Comparison of ENCODE assay signal across 10 cellular contexts in the genomic region with DNA sequence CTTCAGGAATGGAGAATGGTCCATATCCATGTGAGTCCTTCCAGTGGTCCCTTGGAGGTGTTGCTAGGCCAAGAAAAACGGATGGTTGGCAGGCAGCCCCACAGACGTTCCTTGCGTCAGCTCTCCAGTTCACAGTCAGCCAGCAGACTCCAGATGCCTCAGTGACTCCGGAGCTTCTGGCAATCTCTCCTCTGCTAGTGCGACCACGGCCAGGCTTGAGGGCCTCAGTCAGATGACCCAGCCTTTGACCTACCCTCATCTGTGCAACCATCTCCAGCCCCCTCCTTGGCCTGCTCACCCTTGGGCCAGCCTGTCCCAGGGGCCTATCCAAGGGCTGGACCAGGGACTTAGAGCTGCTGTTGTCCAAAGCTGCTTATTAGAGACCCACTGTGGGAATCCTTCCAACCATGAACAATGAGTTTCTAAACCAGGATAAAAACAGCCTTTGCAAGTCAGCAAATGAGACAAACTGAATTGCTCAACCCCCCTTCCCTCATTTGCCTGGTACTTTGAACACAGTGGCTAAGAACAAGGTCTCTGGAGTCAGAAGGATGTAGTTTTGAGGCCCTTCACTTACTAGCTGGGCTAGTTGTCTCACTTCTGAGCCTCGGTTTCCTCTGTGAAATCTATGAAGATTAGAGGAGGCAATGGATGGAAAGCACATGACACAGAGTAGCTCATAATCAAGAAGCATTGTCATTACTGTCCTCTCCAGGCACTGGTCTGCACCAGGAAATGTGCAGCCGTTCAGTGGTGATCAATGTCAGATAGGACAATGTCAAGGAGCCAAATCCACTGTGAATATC. TPM values are rescaled to one million over a fixed set of nuclear protein-coding genes. Genes with fewer than 3 reads are reported as not detected.
DNase-seq lines count a peak whose midpoint lies in the region; ATAC-seq and TF ChIP-seq lines count a peak whose summit lies in the region.
"Had no signal": no experiment of that assay in that cellular context is flagged by ENCODE, and none has a peak within 500 bp of the region (broad histone marks: within the 10 kb centered on the region; RNA-seq: fewer than 3 reads in every experiment).

No MANE protein-coding gene starts in this region.

- H3K9ac ChIP-seq in GM23248: no peak overlapping the region

- H3K27me3 ChIP-seq in GM23248 (replicated peaks; ENCODE audit: insufficient read depth) (no peaks in the 10 kb centered on the region), gastrocnemius medialis (no peaks in the 10 kb centered on the region), SJCRH30 (no peaks in the 10 kb centered on the region)

- peak overlapping the region; percentile 63 for H3K27ac Mint-ChIP-seq in chondrocyte (ENCODE audit: unreplicated experiment)
- H3K27ac Mint-ChIP-seq: activated T-cell treated with anti-CD3 and anti-CD28 coated beads, Interleukin-2, amount 50 U/mL, for 72 hours had no signal

- no peaks in the 10 kb centered on the region for H3K9me2 ChIP-seq in GM23248 (ENCODE audit: insufficient read depth)

- H4K20me1 ChIP-seq in GM23248 (ENCODE audit: insufficient read depth): no peaks in the 10 kb centered on the region

- in situ Hi-C loops in GM23248 (cut with MboI): no loop called here
- in situ Hi-C loops in gastrocnemius medialis (cut with MboI; ENCODE audit: low sequenced_read_pairs in 4 of 4): no loop called here

- WGBS in GM23248 (ENCODE audit: low coverage in 1 of 2, low lambda C conversion rate in 2 of 2, missing lambda C conversion rate in 2 of 2), 2 experiments: 14 to 20% methylated on average over 8 of the region's 8 CpGs

- H3K4me3 Mint-ChIP-seq in chondrocyte (ENCODE audit: unreplicated experiment): no peak overlapping the region
- H3K4me3 Mint-ChIP-seq: activated T-cell treated with anti-CD3 and anti-CD28 coated beads, Interleukin-2, amount 50 U/mL, for 72 hours had no signal

- H3F3A ChIP-seq in GM23248 (ENCODE audit: insufficient read depth): no peaks in the 10 kb centered on the region

- no peaks in the 10 kb centered on the region for H3K79me2 ChIP-seq in GM23248 (ENCODE audit: insufficient read depth)

- no peak for TF ChIP-seq POLR2A in gastrocnemius medialis (IDR thresholded peaks at IDR 0.05)

- ATAC-seq in left lobe of liver (peak; percentile 52), gastrocnemius medialis (peak; percentile 59 to 69), HG03469 (IDR thresholded peaks at IDR 0.05; ENCODE audit: unreplicated experiment) (no peak)
- ATAC-seq: activated T-cell treated with anti-CD3 and anti-CD28 coated beads, Interleukin-2, amount 50 U/mL, for 72 hours had no signal

- H3K4me2 ChIP-seq in GM23248 (ENCODE audit: unreplicated experiment): no peak overlapping the region

- H2AFZ ChIP-seq in GM23248: no peak overlapping the region

- no peak overlapping the region for H3K4me3 ChIP-seq in GM23248
- no peak overlapping the region for H3K4me3 ChIP-seq in gastrocnemius medialis
- no peak overlapping the region for H3K4me3 ChIP-seq in SJCRH30

- H3K4me1 Mint-ChIP-seq in chondrocyte (ENCODE audit: low read depth): peaks cover 12% of the 10 kb centered on the region

- DNase-seq in GM23248 (peak; percentile 48), chondrocyte (ENCODE audit: low spot score) (no peak), left lobe of liver (ENCODE audit: low spot score) (no peak), gastrocnemius medialis (peak; percentile 54 to 60), SJCRH30 (no peak), hepatic stellate cell (ENCODE audit: low spot score) (no peak), NCI-H1092 treated with DMSO at 0.1 percent for 48 hours (lab: John Stamatoyannopoulos, UW) (no peak)
- DNase-seq: activated T-cell treated with anti-CD3 and anti-CD28 coated beads, Interleukin-2, amount 50 U/mL, for 72 hours; DMS53 had no signal

- peaks cover 5% of the 10 kb centered on the region for H3K9me3 Mint-ChIP-seq in chondrocyte (ENCODE audit: low read depth)

- H3K27ac ChIP-seq in GM23248: 0 out of 2 replicates have a peak overlapping the region, but pooled peaks have one; percentile 8
- H3K27ac ChIP-seq in gastrocnemius medialis: peak overlapping the region; percentile 19 to 65 (median 42)
- no peak overlapping the region for H3K27ac ChIP-seq in SJCRH30

- no peaks in the 10 kb centered on the region for H3K27me3 Mint-ChIP-seq in chondrocyte (ENCODE audit: low read depth)

- peaks cover 19% of the 10 kb centered on the region for H3K36me3 Mint-ChIP-seq in chondrocyte (ENCODE audit: low read depth)

- H3K36me3 ChIP-seq in GM23248 (ENCODE audit: low read depth) (peaks cover 6% of the 10 kb centered on the region), gastrocnemius medialis (peaks cover 0 to 24% of the 10 kb centered on the region in 2 donors), SJCRH30 (peaks cover 30% of the 10 kb centered on the region)

- TF ChIP-seq CTCF in chondrocyte (IDR thresholded peaks at IDR 0.05): no peak
- TF ChIP-seq CTCF in gastrocnemius medialis (IDR thresholded peaks at IDR 0.05 in 4 of 5, conservative IDR thresholded peaks at IDR 0.05 in 1 of 5): no peak

- H3K4me1 ChIP-seq in GM23248 (ENCODE audit: insufficient read depth) (no peaks in the 10 kb centered on the region), gastrocnemius medialis (peaks cover 0 to 10% of the 10 kb centered on the region in 2 donors), SJCRH30 (no peaks in the 10 kb centered on the region)

- H3K9me3 ChIP-seq in GM23248 (ENCODE audit: low read depth) (no peaks in the 10 kb centered on the region), gastrocnemius medialis (no peaks in the 10 kb centered on the region), SJCRH30 (replicated peaks) (0 out of 2 replicates have a peak, but pooled peaks cover 5% of the 10 kb centered on the region)

- intact Hi-C loops in gastrocnemius medialis (cut with DNase I; ENCODE audit: low total_unique reads): no loop called here

RNA-seq across cellular contexts. Expression of a gene that starts 44.8 kb away (rescaled TPM):
- total RNA-seq in GM23248 (2014; rRNA removed; shearing (Covaris generic)): 40.1 and 40.3 TPM in 2 replicates
- 69.7 and 70.0 TPM in 2 replicates for polyA plus RNA-seq in GM23248 (2016; fragmentation: Nextera tagmentation; extraction: Ambion mirVana)
- 112 to 117 TPM (median 116 TPM) in 3 replicates for total RNA-seq in chondrocyte
- total RNA-seq in left lobe of liver: 41.5 TPM
- 10 to 100 TPM; 27.1 to 55.8 (median 50.6) TPM for total RNA-seq in gastrocnemius medialis
- 246 and 273 TPM in 2 replicates for total RNA-seq in SJCRH30 (2014; rRNA removed; shearing (Covaris generic))

Comparison
In these comparisons a context has a peak if more than half of its experiments do, and no peak if none do; other contexts are left out.
1. DNase-seq: peak in GM23248 (single experiment) and gastrocnemius medialis (2 of 2); none in chondrocyte (single experiment), left lobe of liver (single experiment), SJCRH30 (0 of 2), hepatic stellate cell (single experiment) and NCI-H1092 treated with DMSO at 0.1 percent for 48 hours (single experiment).